ENCODE assay signal across 1 cellular context in genomic region chr12:128820723-128821432, GRCh38.
TF ChIP-seq lines count a peak whose summit lies in the region.

No MANE protein-coding gene starts in this region.

TF ChIP-seq in SK-N-SH treated with all-trans-retinoic acid at 6 μM for 48 hours, 23 proteins besides CTCF, POLR2A, EP300 and RAD21 (continued from another document):
- TF ChIP-seq CREB5 (CRISPR knock-in tag; IDR thresholded peaks at IDR 0.05; ENCODE audit: low read depth), result no peak
TF ChIP-seq in SK-N-SH treated with all-trans-retinoic acid at 6 μM for 48 hours: peak in this region for 0.
